8 cellular contexts compared by ENCODE assay signal in genomic region chr1:198162091-198162767, GRCh38. TPM values are rescaled to one million over a fixed set of nuclear protein-coding genes. Genes with fewer than 3 reads are reported as not detected.
DNase-seq lines count a peak whose midpoint lies in the region; ATAC-seq lines count a peak whose summit lies in the region.

No MANE protein-coding gene starts in this region.

- POLR2A ChIA-PET in activated naive CD8-positive, alpha-beta T cell treated with anti-CD3 and anti-CD28 coated beads, Interleukin-2, amount 10 ng/mL, durations not matched to agents 7 days and 5 days (lab: Charles Lee), result no interaction called here

- H3K4me3 ChIP-seq in H7 (ENCODE audit: insufficient read depth, low read depth, low read length), result no peak overlapping the region

- H3K27me3 ChIP-seq in H7 (ENCODE audit: control insufficient read depth, insufficient read depth, low read length), result no peaks in the 10 kb centered on the region

- H3K9me3 Mint-ChIP-seq in activated T-cell treated with anti-CD3 and anti-CD28 coated beads, Interleukin-2, amount 50 U/mL, for 24 hours, result no peaks in the 10 kb centered on the region
- H3K9me3 Mint-ChIP-seq in activated naive CD8-positive, alpha-beta T cell treated with anti-CD3 and anti-CD28 coated beads, Interleukin-2, amount 10 ng/mL, durations not matched to agents 7 days and 5 days, result no peaks in the 10 kb centered on the region
- H3K9me3 Mint-ChIP-seq in stimulated activated memory B cell treated with anti-CD40 and anti-IgM and Interleukin-4, amounts not matched to agents 10 μg/mL and 1 μg/mL and 100 μg/mL, for 72 hours, result no peaks in the 10 kb centered on the region

- no peaks in the 10 kb centered on the region for H3K36me3 ChIP-seq in H7 (replicated peaks; ENCODE audit: control insufficient read depth, insufficient read depth, low read length)

- peak overlapping the region; percentile 52 for H3K4me3 Mint-ChIP-seq in activated T-cell treated with anti-CD3 and anti-CD28 coated beads, Interleukin-2, amount 50 U/mL, for 24 hours
- peak overlapping the region; percentile 34 for H3K4me3 Mint-ChIP-seq in activated naive CD8-positive, alpha-beta T cell treated with anti-CD3 and anti-CD28 coated beads, Interleukin-2, amount 10 ng/mL, durations not matched to agents 7 days and 5 days
- no peak overlapping the region for H3K4me3 Mint-ChIP-seq in stimulated activated memory B cell treated with anti-CD40 and anti-IgM and Interleukin-4, amounts not matched to agents 10 μg/mL and 1 μg/mL and 100 μg/mL, for 72 hours

- no peaks in the 10 kb centered on the region for H3K27me3 Mint-ChIP-seq in activated T-cell treated with anti-CD3 and anti-CD28 coated beads, Interleukin-2, amount 50 U/mL, for 24 hours
- H3K27me3 Mint-ChIP-seq in activated naive CD8-positive, alpha-beta T cell treated with anti-CD3 and anti-CD28 coated beads, Interleukin-2, amount 10 ng/mL, durations not matched to agents 7 days and 5 days, result no peaks in the 10 kb centered on the region
- no peaks in the 10 kb centered on the region for H3K27me3 Mint-ChIP-seq in stimulated activated memory B cell treated with anti-CD40 and anti-IgM and Interleukin-4, amounts not matched to agents 10 μg/mL and 1 μg/mL and 100 μg/mL, for 72 hours

- H3K4me1 Mint-ChIP-seq in activated T-cell treated with anti-CD3 and anti-CD28 coated beads, Interleukin-2, amount 50 U/mL, for 24 hours (ENCODE audit: low read depth), result peaks cover 73% of the 10 kb centered on the region
- peaks cover 57% of the 10 kb centered on the region for H3K4me1 Mint-ChIP-seq in activated naive CD8-positive, alpha-beta T cell treated with anti-CD3 and anti-CD28 coated beads, Interleukin-2, amount 10 ng/mL, durations not matched to agents 7 days and 5 days
- H3K4me1 Mint-ChIP-seq in stimulated activated memory B cell treated with anti-CD40 and anti-IgM and Interleukin-4, amounts not matched to agents 10 μg/mL and 1 μg/mL and 100 μg/mL, for 72 hours, result peaks cover 45% of the 10 kb centered on the region

- H3K27ac Mint-ChIP-seq in activated T-cell treated with anti-CD3 and anti-CD28 coated beads, Interleukin-2, amount 50 U/mL, for 24 hours, result peak overlapping the region; percentile 97
- H3K27ac Mint-ChIP-seq in activated naive CD8-positive, alpha-beta T cell treated with anti-CD3 and anti-CD28 coated beads, Interleukin-2, amount 10 ng/mL, durations not matched to agents 7 days and 5 days, result peak overlapping the region; percentile 75
- peak overlapping the region; percentile 85 for H3K27ac Mint-ChIP-seq in stimulated activated memory B cell treated with anti-CD40 and anti-IgM and Interleukin-4, amounts not matched to agents 10 μg/mL and 1 μg/mL and 100 μg/mL, for 72 hours

- H3K36me3 Mint-ChIP-seq in activated T-cell treated with anti-CD3 and anti-CD28 coated beads, Interleukin-2, amount 50 U/mL, for 24 hours (ENCODE audit: low read depth), result peaks cover 21% of the 10 kb centered on the region
- peaks cover 3% of the 10 kb centered on the region for H3K36me3 Mint-ChIP-seq in activated naive CD8-positive, alpha-beta T cell treated with anti-CD3 and anti-CD28 coated beads, Interleukin-2, amount 10 ng/mL, durations not matched to agents 7 days and 5 days
- H3K36me3 Mint-ChIP-seq in stimulated activated memory B cell treated with anti-CD40 and anti-IgM and Interleukin-4, amounts not matched to agents 10 μg/mL and 1 μg/mL and 100 μg/mL, for 72 hours, result no peaks in the 10 kb centered on the region

- ATAC-seq in HG03520 (IDR thresholded peaks at IDR 0.05; ENCODE audit: unreplicated experiment) (peak; percentile 22), HG03139 (IDR thresholded peaks at IDR 0.05; ENCODE audit: unreplicated experiment) (no peak)
- ATAC-seq in activated naive CD8-positive, alpha-beta T cell treated with anti-CD3 and anti-CD28 coated beads, Interleukin-2, amount 10 ng/mL, durations not matched to agents 7 days and 5 days (ENCODE audit: low read depth), result no peak
- ATAC-seq in stimulated activated memory B cell treated with anti-CD40 and anti-IgM and Interleukin-4, amounts not matched to agents 10 μg/mL and 1 μg/mL and 100 μg/mL, for 72 hours, result peak; percentile 48

- DNase-seq in activated T-cell treated with anti-CD3 and anti-CD28 coated beads, Interleukin-2, amount 50 U/mL, for 24 hours, result no peak
- DNase-seq in activated T-cell treated with anti-CD3 and anti-CD28 coated beads, Interleukin-2, amount 50 U/mL, for 1 hour, result no peak
- no peak for DNase-seq in activated naive CD8-positive, alpha-beta T cell treated with anti-CD3 and anti-CD28 coated beads, Interleukin-2, amount 10 ng/mL, durations not matched to agents 7 days and 5 days
- DNase-seq in H7, result no peak
- no peak for DNase-seq in NCI-H1105 treated with DMSO at 0.1 percent for 48 hours (lab: John Stamatoyannopoulos, UW)

RNA-seq across cellular contexts. Expression of gene NEK7, which starts 5.4 kb away (rescaled TPM):
- 10 to 100 TPM; 68.9 to 71.7 TPM for total RNA-seq in activated naive CD8-positive, alpha-beta T cell treated with anti-CD3 and anti-CD28 coated beads, Interleukin-2, amount 10 ng/mL, durations not matched to agents 7 days and 5 days
- 20.3 and 25.5 TPM in 2 replicates for total RNA-seq in H7 (2014; rRNA removed; shearing (Covaris generic))

Comparison
In these comparisons a context has a peak if more than half of its experiments do, and no peak if none do; other contexts are left out.
1. ATAC-seq: peak in HG03520 (single experiment) and stimulated activated memory B cell treated with anti-CD40 and anti-IgM and Interleukin-4, amounts not matched to agents 10 μg/mL and 1 μg/mL and 100 μg/mL, for 72 hours (single experiment); none in activated naive CD8-positive, alpha-beta T cell treated with anti-CD3 and anti-CD28 coated beads, Interleukin-2, amount 10 ng/mL, durations not matched to agents 7 days and 5 days (single experiment) and HG03139 (single experiment).
2. Peak in every context shown above with its lines, with median percentiles within 50 percentile points of each other: H3K27ac Mint-ChIP-seq.